10 cellular contexts compared by ENCODE assay signal in the genomic region with DNA sequence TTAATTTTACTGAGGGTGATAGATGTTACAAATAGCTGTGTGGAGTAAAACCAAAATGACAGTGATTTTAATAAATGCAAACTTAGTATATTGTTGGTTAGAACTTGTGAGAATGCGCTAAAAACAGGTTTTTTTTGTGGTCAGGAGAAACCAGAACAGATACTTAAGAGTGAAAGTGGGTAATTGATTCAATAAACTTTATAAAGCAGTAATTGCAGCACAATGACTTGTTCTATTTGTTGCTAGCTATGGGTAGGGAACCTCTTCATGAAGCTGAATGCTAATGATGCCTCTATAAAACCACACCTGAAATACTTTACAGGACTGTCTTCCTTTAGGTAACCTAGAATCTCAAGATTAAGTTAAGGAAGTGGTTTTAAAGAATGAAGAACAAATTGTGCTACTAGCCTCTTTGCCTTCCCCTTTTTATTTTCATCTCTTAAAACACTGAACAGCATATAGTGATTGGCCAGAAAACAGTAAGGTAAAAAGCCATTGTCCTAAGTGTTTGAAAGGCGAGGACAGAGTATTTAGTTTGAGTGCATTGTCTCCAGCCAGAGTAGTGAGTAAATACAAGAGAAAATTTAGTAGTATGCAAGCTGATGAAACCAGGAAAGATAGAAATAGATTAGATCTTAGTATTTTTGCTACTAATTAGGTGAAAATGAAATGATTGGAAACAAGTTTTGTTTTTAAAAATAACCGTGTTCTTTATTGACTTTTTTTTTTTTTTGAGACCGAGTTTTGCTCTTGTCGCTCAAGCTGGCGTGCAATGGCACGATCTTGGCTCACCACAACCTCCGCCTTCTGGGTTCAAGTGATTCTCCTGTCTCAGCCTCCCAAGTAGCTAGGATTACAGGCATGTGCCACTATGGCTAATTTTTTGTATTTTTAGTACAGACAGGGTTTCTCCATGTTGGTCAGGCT. TPM values are rescaled to one million over a fixed set of nuclear protein-coding genes. Genes with fewer than 3 reads are reported as not detected.
DNase-seq lines count a peak whose midpoint lies in the region; TF ChIP-seq lines count a peak whose summit lies in the region.
"Had no signal": no experiment of that assay in that cellular context is flagged by ENCODE, and none has a peak within 500 bp of the region (broad histone marks: within the 10 kb centered on the region; RNA-seq: fewer than 3 reads in every experiment).

No MANE protein-coding gene starts in this region.

- CTCF ChIA-PET in activated CD4-positive, alpha-beta memory T cell treated with anti-CD3 and anti-CD28 coated beads, Interleukin-2, amount 10 ng/mL, durations not matched to agents 7 days and 5 days (lab: Charles Lee): interaction anchor here (1.0 to 1.1 kb wide), 2 partner anchors 16 to 51 kb away, joined by 3 to 6 read pairs; partner anchors contain the start of genes MRM1, MYO19 and PIGW

- H2AFZ ChIP-seq in Loucy (ENCODE audit: low read length) (no peak overlapping the region), trophoblast cell (ENCODE audit: insufficient read depth, low read length, poor library complexity) (no peak overlapping the region)

- H3K36me3 ChIP-seq in Loucy (ENCODE audit: insufficient read depth, low read length) (peaks cover 13% of the 10 kb centered on the region; the same call in 1 of the 2 replicates), trophoblast cell (ENCODE audit: control insufficient read depth in 1 of 2, insufficient read depth in 2 of 2, low read length in 2 of 2) (peaks cover 4 to 10% of the 10 kb centered on the region in 2 experiments)

- no peak overlapping the region for H3K9ac ChIP-seq in Loucy (ENCODE audit: low read depth, low read length, poor library complexity, severe bottlenecking)
- no peak overlapping the region for H3K9ac ChIP-seq in trophoblast cell (ENCODE audit: low read length)

- H3K4me1 ChIP-seq in Loucy (ENCODE audit: insufficient read depth, low read length, poor library complexity, severe bottlenecking) (peaks cover 30% of the 10 kb centered on the region), trophoblast cell (ENCODE audit: control insufficient read depth in 1 of 2, insufficient read depth in 2 of 2, low read length in 2 of 2) (no peaks in the 10 kb centered on the region)

- no peak overlapping the region for H3K4ac ChIP-seq in trophoblast cell (ENCODE audit: low read depth, low read length)

- H4K20me1 ChIP-seq in Loucy (ENCODE audit: insufficient read depth, low read length, poor library complexity, severe bottlenecking): peaks cover 92% of the 10 kb centered on the region

- no peaks in the 10 kb centered on the region for H3K27me3 Mint-ChIP-seq in activated CD4-positive, alpha-beta memory T cell treated with anti-CD3 and anti-CD28 coated beads, Interleukin-2, amount 10 ng/mL, durations not matched to agents 7 days and 5 days
- no peaks in the 10 kb centered on the region for H3K27me3 Mint-ChIP-seq in neural crest cell (ENCODE audit: low read depth)

- no peak overlapping the region for H3K23ac ChIP-seq in trophoblast cell (ENCODE audit: low read length)

- H2BK120ac ChIP-seq in trophoblast cell (ENCODE audit: insufficient read depth, low read length, poor library complexity): no peak overlapping the region

- H2AK5ac ChIP-seq in trophoblast cell (ENCODE audit: low read length): no peak overlapping the region

- no peak overlapping the region for H3K18ac ChIP-seq in trophoblast cell (ENCODE audit: low read length)

- H3K4me2 ChIP-seq in Loucy (ENCODE audit: low read depth, low read length, poor library complexity, severe bottlenecking) (peak overlapping the region; percentile 53), trophoblast cell (ENCODE audit: low read length) (no peak overlapping the region)

- no peaks in the 10 kb centered on the region for H3K27me3 ChIP-seq in Loucy (ENCODE audit: insufficient read depth, low read length, poor library complexity, severe bottlenecking)
- H3K27me3 ChIP-seq in trophoblast cell (ENCODE audit: insufficient read depth, low read length): no peaks in the 10 kb centered on the region
- H3K27me3 ChIP-seq: MG63 had no signal

- no peaks in the 10 kb centered on the region for H3K9me2 ChIP-seq in Loucy (replicated peaks; ENCODE audit: low read depth, low read length)

- TF ChIP-seq CTCF in GM12864 (IDR thresholded peaks at IDR 0.05; ENCODE audit: low read depth, low read length, missing control alignments) (no peak), Loucy (conservative IDR thresholded peaks at IDR 0.05; ENCODE audit: low read length) (no peak), neural crest cell (conservative IDR thresholded peaks at IDR 0.05) (no peak)

- no peak overlapping the region for H3K4me3 Mint-ChIP-seq in activated CD4-positive, alpha-beta memory T cell treated with anti-CD3 and anti-CD28 coated beads, Interleukin-2, amount 10 ng/mL, durations not matched to agents 7 days and 5 days
- peak overlapping the region; percentile 19 for H3K4me3 Mint-ChIP-seq in neural crest cell

- no peak overlapping the region for H4K91ac ChIP-seq in trophoblast cell (ENCODE audit: low read depth, low read length)

- DNase-seq in GM12864 (ENCODE audit: low read depth) (peak; percentile 57), neural crest cell (ENCODE audit: low read depth, low spot score) (no peak), NCI-H82 (lab: John Stamatoyannopoulos, UW) (no peak), trophoblast cell (no peak), SK-N-DZ (ENCODE audit: low spot score) (no peak), GM19238 (ENCODE audit: insufficient read length, low spot score) (no peak)
- no peak for DNase-seq in activated CD4-positive, alpha-beta memory T cell treated with anti-CD3 and anti-CD28 coated beads, Interleukin-2, amount 10 ng/mL, durations not matched to agents 7 days and 5 days
- DNase-seq: erythroblast, MG63 had no signal

- H3K14ac ChIP-seq in trophoblast cell (ENCODE audit: low read length): no peak overlapping the region

- no peak overlapping the region for H3K27ac ChIP-seq in trophoblast cell (ENCODE audit: low read depth, low read length)

- 0 out of 2 replicates have a peak, but pooled peaks cover 8% of the 10 kb centered on the region for H3F3A ChIP-seq in Loucy (ENCODE audit: low read depth)

- H2BK5ac ChIP-seq in trophoblast cell (ENCODE audit: low read depth, low read length, poor library complexity): no peak overlapping the region

- H3K79me2 ChIP-seq in Loucy (ENCODE audit: insufficient read depth, low read length) (peaks cover 99% of the 10 kb centered on the region), trophoblast cell (ENCODE audit: control insufficient read depth, insufficient read depth, low read length, poor library complexity) (peaks cover 4% of the 10 kb centered on the region)

- no peaks in the 10 kb centered on the region for H3K9me3 ChIP-seq in Loucy (ENCODE audit: insufficient read depth, low read depth, low read length)
- no peaks in the 10 kb centered on the region for H3K9me3 ChIP-seq in trophoblast cell (ENCODE audit: insufficient read depth, low read depth, low read length)
- H3K9me3 ChIP-seq: MG63 had no signal

- H3K4me3 ChIP-seq in GM12864 (ENCODE audit: low read depth, low read length) (no peak overlapping the region), Loucy (ENCODE audit: low read length, poor library complexity, severe bottlenecking) (peak overlapping the region; percentile 8), trophoblast cell (ENCODE audit: low read depth, low read length) (no peak overlapping the region)
- H3K4me3 ChIP-seq: MG63 had no signal

- POLR2A ChIA-PET in activated CD4-positive, alpha-beta memory T cell treated with anti-CD3 and anti-CD28 coated beads, Interleukin-2, amount 10 ng/mL, durations not matched to agents 7 days and 5 days (lab: Charles Lee): interaction anchor here (1.3 to 4.8 kb wide), 4 partner anchors 15 to 51 kb away, joined by 3 to 36 read pairs (median 9); partner anchors contain the start of genes MRM1, MYO19 and PIGW

- H4K12ac ChIP-seq in trophoblast cell (ENCODE audit: low read depth, low read length): no peak overlapping the region

- no peak overlapping the region for H2BK12ac ChIP-seq in trophoblast cell (ENCODE audit: low read length)

- H4K8ac ChIP-seq in trophoblast cell (ENCODE audit: low read depth, low read length): no peak overlapping the region

- H3K9me3 Mint-ChIP-seq in activated CD4-positive, alpha-beta memory T cell treated with anti-CD3 and anti-CD28 coated beads, Interleukin-2, amount 10 ng/mL, durations not matched to agents 7 days and 5 days: no peaks in the 10 kb centered on the region
- H3K9me3 Mint-ChIP-seq in neural crest cell: no peaks in the 10 kb centered on the region

- peaks cover 61% of the 10 kb centered on the region for H3K4me1 Mint-ChIP-seq in activated CD4-positive, alpha-beta memory T cell treated with anti-CD3 and anti-CD28 coated beads, Interleukin-2, amount 10 ng/mL, durations not matched to agents 7 days and 5 days
- H3K4me1 Mint-ChIP-seq in neural crest cell: peaks cover 24% of the 10 kb centered on the region

- peaks cover 62% of the 10 kb centered on the region for H3K36me3 Mint-ChIP-seq in activated CD4-positive, alpha-beta memory T cell treated with anti-CD3 and anti-CD28 coated beads, Interleukin-2, amount 10 ng/mL, durations not matched to agents 7 days and 5 days (ENCODE audit: low read depth)
- peaks cover 11% of the 10 kb centered on the region for H3K36me3 Mint-ChIP-seq in neural crest cell (ENCODE audit: low read depth)

- no CpG with 5 or more reads among the region's 8 CpGs for WGBS in trophoblast cell (ENCODE audit: extremely low coverage, insufficient coverage, insufficient read length)

- H3K27ac Mint-ChIP-seq in activated CD4-positive, alpha-beta memory T cell treated with anti-CD3 and anti-CD28 coated beads, Interleukin-2, amount 10 ng/mL, durations not matched to agents 7 days and 5 days: peak overlapping the region; percentile 41
- no peak overlapping the region for H3K27ac Mint-ChIP-seq in neural crest cell (ENCODE audit: unreplicated experiment)

- H3K79me1 ChIP-seq in trophoblast cell (ENCODE audit: low read length): peaks cover 3% of the 10 kb centered on the region

RNA-seq across cellular contexts. Expression of gene GGNBP2, which starts 6.0 kb away (rescaled TPM):
- total RNA-seq in activated CD4-positive, alpha-beta memory T cell treated with anti-CD3 and anti-CD28 coated beads, Interleukin-2, amount 10 ng/mL, durations not matched to agents 7 days and 5 days: 100 to 1,000 TPM in 1 of 2 experiments, 10 to 100 TPM in 1; 94.0 to 106 TPM
- 71.8 and 72.3 TPM in 2 replicates for total RNA-seq in neural crest cell
- 61.1 and 62.0 TPM in 2 replicates for polyA plus RNA-seq in trophoblast cell (2013)
- polyA plus RNA-seq in SK-N-DZ (2014; cell fraction: cytosol; rRNA removed): 51.4 and 58.0 TPM in 2 replicates
- polyA plus RNA-seq in SK-N-DZ (2014; cell fraction: nucleus; rRNA removed): 116 and 141 TPM in 2 replicates

RNA-seq across cellular contexts. Expression of gene PIGW, which starts 16.0 kb away (rescaled TPM):
- 1 to 10 TPM; 6.4 to 6.9 TPM for total RNA-seq in activated CD4-positive, alpha-beta memory T cell treated with anti-CD3 and anti-CD28 coated beads, Interleukin-2, amount 10 ng/mL, durations not matched to agents 7 days and 5 days
- total RNA-seq in neural crest cell: 20.8 and 20.9 TPM in 2 replicates
- 7.0 and 7.1 TPM in 2 replicates for polyA plus RNA-seq in trophoblast cell (2013)
- polyA plus RNA-seq in SK-N-DZ (2014; cell fraction: cytosol; rRNA removed): 19.1 and 20.3 TPM in 2 replicates
- polyA plus RNA-seq in SK-N-DZ (2014; cell fraction: nucleus; rRNA removed): 7.3 and 15.7 TPM in 2 replicates

RNA-seq across cellular contexts. Expression of gene MYO19, which starts 16.1 kb away (rescaled TPM):
- total RNA-seq in activated CD4-positive, alpha-beta memory T cell treated with anti-CD3 and anti-CD28 coated beads, Interleukin-2, amount 10 ng/mL, durations not matched to agents 7 days and 5 days: 10 to 100 TPM; 87.2 to 92.2 TPM
- total RNA-seq in neural crest cell: 101 and 104 TPM in 2 replicates
- 43.1 and 44.7 TPM in 2 replicates for polyA plus RNA-seq in trophoblast cell (2013)
- polyA plus RNA-seq in SK-N-DZ (2014; cell fraction: cytosol; rRNA removed): 55.0 and 89.1 TPM in 2 replicates
- 533 and 693 TPM in 2 replicates for polyA plus RNA-seq in SK-N-DZ (2014; cell fraction: nucleus; rRNA removed)

RNA-seq across cellular contexts. Expression of gene DHRS11, which starts 40.9 kb away (rescaled TPM):
- 1 to 10 TPM; 3.7 to 3.8 TPM for total RNA-seq in activated CD4-positive, alpha-beta memory T cell treated with anti-CD3 and anti-CD28 coated beads, Interleukin-2, amount 10 ng/mL, durations not matched to agents 7 days and 5 days
- 12.3 and 14.7 TPM in 2 replicates for total RNA-seq in neural crest cell
- 5.6 and 5.7 TPM in 2 replicates for polyA plus RNA-seq in trophoblast cell (2013)
- polyA plus RNA-seq in SK-N-DZ (2014; cell fraction: cytosol; rRNA removed): 12.3 and 12.5 TPM in 2 replicates
- polyA plus RNA-seq in SK-N-DZ (2014; cell fraction: nucleus; rRNA removed): 25.5 and 34.7 TPM in 2 replicates

RNA-seq across cellular contexts. Expression of gene MRM1, which starts 50.6 kb away (rescaled TPM):
- total RNA-seq in activated CD4-positive, alpha-beta memory T cell treated with anti-CD3 and anti-CD28 coated beads, Interleukin-2, amount 10 ng/mL, durations not matched to agents 7 days and 5 days: 1 to 10 TPM; 7.3 to 8.4 TPM
- total RNA-seq in neural crest cell: 4.6 and 5.4 TPM in 2 replicates
- 0.86 and 1.1 TPM in 2 replicates for polyA plus RNA-seq in trophoblast cell (2013)
- polyA plus RNA-seq in SK-N-DZ (2014; cell fraction: cytosol; rRNA removed): 11.8 and 12.7 TPM in 2 replicates
- 13.3 and 17.6 TPM in 2 replicates for polyA plus RNA-seq in SK-N-DZ (2014; cell fraction: nucleus; rRNA removed)
